31 cellular contexts compared by ENCODE assay signal in genomic region chr10:27911645-27912044, GRCh38.
DNase-seq lines count a peak whose midpoint lies in the region; ATAC-seq and TF ChIP-seq lines count a peak whose summit lies in the region.
"Had no signal": no experiment of that assay in that cellular context is flagged by ENCODE, and none has a peak within 500 bp of the region (broad histone marks: within the 10 kb centered on the region; RNA-seq: fewer than 3 reads in every experiment).

No MANE protein-coding gene starts in this region.

- H3K18ac ChIP-seq in H9 (ENCODE audit: insufficient read length, low read depth, low read length): no peak overlapping the region

- H3K23ac ChIP-seq in H9 (ENCODE audit: insufficient read length, low read depth, low read length): no peak overlapping the region

- H4K8ac ChIP-seq in H9 (replicated peaks; ENCODE audit: insufficient read length, low read depth, low read length): no peak overlapping the region

- no peak overlapping the region for H2BK20ac ChIP-seq in H9 (ENCODE audit: low read depth, low read length, poor library complexity, severe bottlenecking)

- H3K56ac ChIP-seq in H9 (ENCODE audit: insufficient read length, low read depth, low read length): no peak overlapping the region

- H3K4me2 ChIP-seq in H9 (ENCODE audit: insufficient read depth, insufficient read length, low read length) (peak overlapping the region; percentile 48), neural progenitor cell (peak overlapping the region; percentile 46)
- H3K4me2 ChIP-seq: KMS-11 had no signal

- TF ChIP-seq CTCF in H9 (conservative IDR thresholded peaks at IDR 0.05) (no peak), neural progenitor cell (IDR thresholded peaks at IDR 0.05) (no peak), colonic mucosa (IDR thresholded peaks at IDR 0.05) (no peak)

- H3K79me2 ChIP-seq in H9 (ENCODE audit: insufficient read depth, low read length): no peaks in the 10 kb centered on the region
- no peaks in the 10 kb centered on the region for H3K79me2 ChIP-seq in neural progenitor cell (ENCODE audit: low read depth)

- no peaks in the 10 kb centered on the region for H3K23me2 ChIP-seq in H9 (ENCODE audit: insufficient read length, low read depth, low read length, poor library complexity, severe bottlenecking)

- H3K9me3 ChIP-seq in H9 (ENCODE audit: control insufficient read depth, low read depth, low read length) (no peaks in the 10 kb centered on the region), neural progenitor cell (ENCODE audit: low read depth) (no peaks in the 10 kb centered on the region), colonic mucosa (no peaks in the 10 kb centered on the region)
- H3K9me3 ChIP-seq: lower lobe of right lung, SJSA1, thyroid gland had no signal

- no peak overlapping the region for H4K91ac ChIP-seq in H9 (ENCODE audit: insufficient read length, low read depth, low read length)

- H2AFZ ChIP-seq in H9 (ENCODE audit: low read length): no peak overlapping the region
- H2AFZ ChIP-seq in neural progenitor cell (replicated peaks): no peak overlapping the region

- H3F3A ChIP-seq in neural progenitor cell (ENCODE audit: low read depth): peaks cover 4% of the 10 kb centered on the region

- intact Hi-C loops in colonic mucosa (cut with DNase I): no loop called here

- H3K4me3 ChIP-seq in neural progenitor cell (peak overlapping the region; percentile 2), colonic mucosa (no peak overlapping the region)
- H3K4me3 ChIP-seq: GM12878, lower lobe of right lung, SJSA1, thyroid gland had no signal

- no peak overlapping the region for H2BK120ac ChIP-seq in H9 (ENCODE audit: low read depth, low read length, poor library complexity, severe bottlenecking)

- H3K14ac ChIP-seq in H9 (ENCODE audit: insufficient read depth, low read length): peak overlapping the region; percentile 36; the same call in 1 of the 2 replicates

- H3K36me3 Mint-ChIP-seq in H9 (ENCODE audit: insufficient read depth in 1 of 3, low read depth in 3 of 3) (peaks cover 1 to 18% (median 4%) of the 10 kb centered on the region in 3 experiments; a peak in 3 of 7 replicates), neural progenitor cell (no peaks in the 10 kb centered on the region)
- H3K36me3 Mint-ChIP-seq: CD14-positive monocyte had no signal

- H4K20me1 ChIP-seq in H9 (ENCODE audit: control insufficient read depth, insufficient read depth, insufficient read length): no peaks in the 10 kb centered on the region
- no peaks in the 10 kb centered on the region for H4K20me1 ChIP-seq in neural progenitor cell (ENCODE audit: low read depth)

- H3K27ac ChIP-seq in H9 (ENCODE audit: insufficient read length, low read depth, low read length) (no peak overlapping the region), neural progenitor cell (no peak overlapping the region), colonic mucosa (no peak overlapping the region)
- H3K27ac ChIP-seq: epithelial cell of prostate, KMS-11, lower lobe of right lung, SJSA1, thyroid gland had no signal

- peaks cover 33 to 50% of the 10 kb centered on the region in 2 experiments for H3K4me1 Mint-ChIP-seq in H9
- peaks cover 22% of the 10 kb centered on the region for H3K4me1 Mint-ChIP-seq in neural progenitor cell
- H3K4me1 Mint-ChIP-seq: activated naive CD8-positive, alpha-beta T cell treated with anti-CD3 and anti-CD28 coated beads, Interleukin-2, amount 50 U/mL, for 24 hours; CD14-positive monocyte had no signal

- H3K79me1 ChIP-seq in H9 (ENCODE audit: insufficient read depth, low read depth, low read length, poor library complexity, severe bottlenecking): no peaks in the 10 kb centered on the region

- no peak overlapping the region for H4K5ac ChIP-seq in H9 (ENCODE audit: insufficient read length, low read depth, low read length)

- no peak overlapping the region for H3T11ph ChIP-seq in H9 (ENCODE audit: low read length)

- no peak overlapping the region for H3K4ac ChIP-seq in H9 (ENCODE audit: low read depth, low read length)

- peaks cover 6% of the 10 kb centered on the region; the same call in 1 of the 2 replicates for H3K4me1 ChIP-seq in H9 (ENCODE audit: insufficient read depth, low read length)
- peaks cover 34% of the 10 kb centered on the region for H3K4me1 ChIP-seq in neural progenitor cell
- H3K4me1 ChIP-seq in colonic mucosa: no peaks in the 10 kb centered on the region
- H3K4me1 ChIP-seq: lower lobe of right lung, SJSA1, thyroid gland had no signal

- no peaks in the 10 kb centered on the region for H3K36me3 ChIP-seq in neural progenitor cell
- H3K36me3 ChIP-seq in colonic mucosa: no peaks in the 10 kb centered on the region
- H3K36me3 ChIP-seq: lower lobe of right lung, SJSA1, thyroid gland had no signal

- peaks cover 4 to 7% of the 10 kb centered on the region in 2 experiments; a peak in 3 of 5 replicates for H3K9me3 Mint-ChIP-seq in H9
- peaks cover 3% of the 10 kb centered on the region for H3K9me3 Mint-ChIP-seq in neural progenitor cell
- H3K9me3 Mint-ChIP-seq: activated CD8-positive, alpha-beta T cell treated with anti-CD3 and anti-CD28 coated beads for 36 hours; activated naive CD8-positive, alpha-beta T cell treated with anti-CD3 and anti-CD28 coated beads, Interleukin-2, amount 50 U/mL, for 24 hours; neural crest cell had no signal

- H3K9ac ChIP-seq in H9 (ENCODE audit: extremely low read depth, insufficient read length, low read length): no peak overlapping the region
- H3K9ac ChIP-seq in neural progenitor cell: no peak overlapping the region
- no peak overlapping the region for H3K9ac ChIP-seq in colonic mucosa (ENCODE audit: low read depth in 2 of 2, low read length in 2 of 2)
- H3K9ac ChIP-seq: KMS-11 had no signal

- no peak overlapping the region for H2BK15ac ChIP-seq in H9 (ENCODE audit: low read depth, low read length)

- H3K4me3 Mint-ChIP-seq in H9: peak overlapping the region; percentile 0 to 6; a peak in 3 of 5 replicates
- H3K4me3 Mint-ChIP-seq in neural progenitor cell: peak overlapping the region; percentile 14
- H3K4me3 Mint-ChIP-seq: activated CD8-positive, alpha-beta T cell treated with anti-CD3 and anti-CD28 coated beads for 36 hours; activated naive CD8-positive, alpha-beta T cell treated with anti-CD3 and anti-CD28 coated beads, Interleukin-2, amount 50 U/mL, for 24 hours; CD14-positive monocyte; neural crest cell; stimulated activated naive CD8-positive, alpha-beta T cell treated with anti-CD3 and anti-CD28 coated beads, Interleukin-15, Interleukin-2, amounts not matched to agents 100 ng/mL and 50 ng/mL, for 24 hours had no signal

- no peak overlapping the region for H2AK5ac ChIP-seq in H9 (ENCODE audit: insufficient read length, low read length)

- H3K27ac Mint-ChIP-seq in H9 (peak overlapping the region; percentile 1 to 89 (median 7); a peak in 5 of 7 replicates), neural progenitor cell (no peak overlapping the region)
- H3K27ac Mint-ChIP-seq: activated CD8-positive, alpha-beta T cell treated with anti-CD3 and anti-CD28 coated beads for 36 hours; activated naive CD8-positive, alpha-beta T cell treated with anti-CD3 and anti-CD28 coated beads, Interleukin-2, amount 50 U/mL, for 24 hours; CD14-positive monocyte; stimulated activated naive CD8-positive, alpha-beta T cell treated with anti-CD3 and anti-CD28 coated beads, Interleukin-15, Interleukin-2, amounts not matched to agents 100 ng/mL and 50 ng/mL, for 24 hours had no signal

- H2BK12ac ChIP-seq in H9 (ENCODE audit: insufficient read length, low read depth, low read length): no peak overlapping the region

- DNase-seq in H9 (peak; percentile 47), amniotic epithelial cell (ENCODE audit: low read depth) (peak; percentile 19), fibroblast of peridontal ligament (ENCODE audit: extremely low read depth) (peak; percentile 44), neural progenitor cell (ENCODE audit: low spot score) (peak; percentile 51), NCI-H2107 (lab: John Stamatoyannopoulos, UW) (no peak), colonic mucosa (no peak)
- no peak for DNase-seq in activated CD8-positive, alpha-beta memory T cell treated with anti-CD3 and anti-CD28 coated beads, Interleukin-2, amount 50 U/mL, for 48 hours
- DNase-seq: activated CD4-positive, alpha-beta T cell treated with anti-CD3 and anti-CD28 coated beads for 1 hour; activated CD8-positive, alpha-beta T cell treated with anti-CD3 and anti-CD28 coated beads for 36 hours; activated effector memory CD4-positive, alpha-beta T cell treated with anti-CD3 and anti-CD28 coated beads, Interleukin-2, amount 50 U/mL, for 16 hours; activated naive CD8-positive, alpha-beta T cell treated with anti-CD3 and anti-CD28 coated beads, Interleukin-2, amount 50 U/mL, for 24 hours; activated T-cell treated with anti-CD3 and anti-CD28 coated beads for 4 hours; Calu3; DND-41; lower lobe of right lung; NCI-H1694; NCI-H2171 treated with DMSO at 0.1 percent for 48 hours; NCI-H526; posterior cingulate gyrus; stimulated activated CD4-positive, alpha-beta T cell treated with anti-CD3 and anti-CD28 coated beads, Interleukin-15, amount 100 ng/mL, for 24 hours; T-helper 1 cell; thyroid gland had no signal

- no CpG with 5 or more reads among the region's 3 CpGs for WGBS in H9 (ENCODE audit: extremely low coverage, insufficient read length, low lambda C conversion rate)

- no peak overlapping the region for H2BK5ac ChIP-seq in H9 (ENCODE audit: insufficient read length, low read length)

- ATAC-seq in HG02981 (IDR thresholded peaks at IDR 0.05; ENCODE audit: unreplicated experiment): no peak
- ATAC-seq: activated CD8-positive, alpha-beta T cell treated with anti-CD3 and anti-CD28 coated beads for 36 hours; activated naive CD8-positive, alpha-beta T cell treated with anti-CD3 and anti-CD28 coated beads, Interleukin-2, amount 50 U/mL, for 24 hours; GM12878; lower lobe of right lung; sciatic nerve had no signal

- H3K27me3 Mint-ChIP-seq in H9 (ENCODE audit: low read depth): no peaks in the 10 kb centered on the region
- H3K27me3 Mint-ChIP-seq in neural progenitor cell (ENCODE audit: insufficient read depth, low read depth): peaks cover 2% of the 10 kb centered on the region
- H3K27me3 Mint-ChIP-seq: activated CD8-positive, alpha-beta T cell treated with anti-CD3 and anti-CD28 coated beads for 36 hours had no signal

- H3K27me3 ChIP-seq in H9 (ENCODE audit: insufficient read depth, low read length) (no peaks in the 10 kb centered on the region), neural progenitor cell (no peaks in the 10 kb centered on the region), colonic mucosa (no peaks in the 10 kb centered on the region)
- H3K27me3 ChIP-seq: SJSA1, thyroid gland had no signal

Comparison
In these comparisons a context has a peak if more than half of its experiments do, and no peak if none do; other contexts are left out.
1. DNase-seq: peak in H9 (single experiment), amniotic epithelial cell (single experiment), fibroblast of peridontal ligament (single experiment) and neural progenitor cell (single experiment); none in NCI-H2107 (single experiment), activated CD8-positive, alpha-beta memory T cell treated with anti-CD3 and anti-CD28 coated beads, Interleukin-2, amount 50 U/mL, for 48 hours (single experiment) and colonic mucosa (single experiment).